ENCODE assay signal across 1 cellular context in the genomic region with DNA sequence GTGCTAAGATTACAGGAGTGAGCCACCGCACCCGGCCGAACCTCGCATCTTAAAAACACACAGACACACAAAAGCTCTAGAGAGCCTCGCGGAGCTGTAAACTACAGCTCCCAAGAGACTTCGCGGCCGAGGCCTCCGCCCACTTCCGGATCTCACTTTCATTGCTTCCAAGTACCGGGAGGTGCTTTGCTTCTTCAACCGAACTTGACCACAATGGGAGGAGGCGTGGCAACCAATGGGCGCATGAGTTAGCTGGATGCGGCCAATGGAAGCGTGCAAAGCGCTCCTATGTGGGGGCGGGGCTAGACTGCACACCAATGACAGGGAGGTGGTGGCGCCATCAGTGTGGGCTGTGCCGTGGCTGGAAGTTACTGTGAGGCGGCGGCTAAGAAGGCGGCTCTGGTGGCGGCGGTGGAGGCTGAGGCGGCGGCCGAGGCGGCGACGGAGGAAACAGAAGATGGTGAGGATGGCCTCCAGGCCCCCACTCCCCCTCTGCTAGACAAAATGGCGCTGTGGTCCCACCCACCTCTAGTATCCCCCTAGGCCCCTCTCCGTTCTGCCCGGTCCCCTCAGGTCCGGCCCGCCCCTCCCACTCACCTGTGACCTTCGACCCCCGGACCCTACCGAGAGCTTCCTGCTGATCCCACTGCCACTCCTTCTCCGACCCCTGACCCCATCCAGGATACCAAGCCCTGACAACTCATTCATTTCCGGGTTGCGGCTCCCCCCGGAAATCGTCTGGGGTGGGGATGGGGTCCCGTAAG.
TF ChIP-seq lines count a peak whose summit lies in the region.

A gene (plus strand): TSS at position 366 of the 764 bp plus-strand sequence. CDS start 92 bp downstream, at position 458.

TF ChIP-seq in HepG2, 621 proteins besides CTCF, POLR2A, EP300 and RAD21 (continued from another document):
- TF ChIP-seq ZNF850 (CRISPR knock-in tag; conservative IDR thresholded peaks at IDR 0.05) (no peak), GABPA (IDR thresholded peaks at IDR 0.05; ENCODE audit: low read depth, low read length) (peak; percentile 80), GABPA (CRISPR knock-in tag; IDR thresholded peaks at IDR 0.05; ENCODE audit: low read depth) (peak; percentile 94), ZFY (CRISPR knock-in tag; IDR thresholded peaks at IDR 0.05) (peak; percentile 79), ZNF562 (CRISPR knock-in tag; IDR thresholded peaks at IDR 0.05; ENCODE audit: borderline replicate concordance) (no peak), HOXA7 (CRISPR knock-in tag; IDR thresholded peaks at IDR 0.05) (no peak), RFX5 (IDR thresholded peaks at IDR 0.05; ENCODE audit: low read depth, low read length) (peak; percentile 67), POLR2AphosphoS5 (IDR thresholded peaks at IDR 0.05; ENCODE audit: low read depth, low read length) (peak; percentile 76), MEIS2 (CRISPR knock-in tag; IDR thresholded peaks at IDR 0.05) (peak; percentile 20; the same call in 1 of the 2 replicates), CEBPB (IDR thresholded peaks at IDR 0.05; ENCODE audit: borderline replicate concordance, low read depth, low read length) (no peak), GABPB1 (CRISPR knock-in tag; IDR thresholded peaks at IDR 0.05) (peak; percentile 93), POLR2G (IDR thresholded peaks at IDR 0.05; ENCODE audit: low read depth, low read length) (peak; percentile 80), NFIB (CRISPR knock-in tag; IDR thresholded peaks at IDR 0.05; ENCODE audit: borderline replicate concordance) (0 out of 2 replicates have a peak, but pooled peaks have one; percentile 25), SALL2 (CRISPR knock-in tag; IDR thresholded peaks at IDR 0.05) (peak; percentile 64; the same call in 1 of the 2 replicates), IRF2 (CRISPR knock-in tag; IDR thresholded peaks at IDR 0.05) (peak; percentile 53; the same call in 1 of the 2 replicates), ZNF766 (CRISPR knock-in tag; IDR thresholded peaks at IDR 0.05; ENCODE audit: borderline replicate concordance) (no peak), ZNF556 (CRISPR knock-in tag; IDR thresholded peaks at IDR 0.05; ENCODE audit: borderline replicate concordance) (no peak)
- TF ChIP-seq, protein P1, sequence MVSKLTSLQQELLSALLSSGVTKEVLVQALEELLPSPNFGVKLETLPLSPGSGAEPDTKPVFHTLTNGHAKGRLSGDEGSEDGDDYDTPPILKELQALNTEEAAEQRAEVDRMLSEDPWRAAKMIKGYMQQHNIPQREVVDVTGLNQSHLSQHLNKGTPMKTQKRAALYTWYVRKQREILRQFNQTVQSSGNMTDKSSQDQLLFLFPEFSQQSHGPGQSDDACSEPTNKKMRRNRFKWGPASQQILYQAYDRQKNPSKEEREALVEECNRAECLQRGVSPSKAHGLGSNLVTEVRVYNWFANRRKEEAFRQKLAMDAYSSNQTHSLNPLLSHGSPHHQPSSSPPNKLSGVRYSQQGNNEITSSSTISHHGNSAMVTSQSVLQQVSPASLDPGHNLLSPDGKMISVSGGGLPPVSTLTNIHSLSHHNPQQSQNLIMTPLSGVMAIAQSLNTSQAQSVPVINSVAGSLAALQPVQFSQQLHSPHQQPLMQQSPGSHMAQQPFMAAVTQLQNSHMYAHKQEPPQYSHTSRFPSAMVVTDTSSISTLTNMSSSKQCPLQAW (CRISPR knock-in tag; IDR thresholded peaks at IDR 0.05): no peak
- TF ChIP-seq, protein P2, sequence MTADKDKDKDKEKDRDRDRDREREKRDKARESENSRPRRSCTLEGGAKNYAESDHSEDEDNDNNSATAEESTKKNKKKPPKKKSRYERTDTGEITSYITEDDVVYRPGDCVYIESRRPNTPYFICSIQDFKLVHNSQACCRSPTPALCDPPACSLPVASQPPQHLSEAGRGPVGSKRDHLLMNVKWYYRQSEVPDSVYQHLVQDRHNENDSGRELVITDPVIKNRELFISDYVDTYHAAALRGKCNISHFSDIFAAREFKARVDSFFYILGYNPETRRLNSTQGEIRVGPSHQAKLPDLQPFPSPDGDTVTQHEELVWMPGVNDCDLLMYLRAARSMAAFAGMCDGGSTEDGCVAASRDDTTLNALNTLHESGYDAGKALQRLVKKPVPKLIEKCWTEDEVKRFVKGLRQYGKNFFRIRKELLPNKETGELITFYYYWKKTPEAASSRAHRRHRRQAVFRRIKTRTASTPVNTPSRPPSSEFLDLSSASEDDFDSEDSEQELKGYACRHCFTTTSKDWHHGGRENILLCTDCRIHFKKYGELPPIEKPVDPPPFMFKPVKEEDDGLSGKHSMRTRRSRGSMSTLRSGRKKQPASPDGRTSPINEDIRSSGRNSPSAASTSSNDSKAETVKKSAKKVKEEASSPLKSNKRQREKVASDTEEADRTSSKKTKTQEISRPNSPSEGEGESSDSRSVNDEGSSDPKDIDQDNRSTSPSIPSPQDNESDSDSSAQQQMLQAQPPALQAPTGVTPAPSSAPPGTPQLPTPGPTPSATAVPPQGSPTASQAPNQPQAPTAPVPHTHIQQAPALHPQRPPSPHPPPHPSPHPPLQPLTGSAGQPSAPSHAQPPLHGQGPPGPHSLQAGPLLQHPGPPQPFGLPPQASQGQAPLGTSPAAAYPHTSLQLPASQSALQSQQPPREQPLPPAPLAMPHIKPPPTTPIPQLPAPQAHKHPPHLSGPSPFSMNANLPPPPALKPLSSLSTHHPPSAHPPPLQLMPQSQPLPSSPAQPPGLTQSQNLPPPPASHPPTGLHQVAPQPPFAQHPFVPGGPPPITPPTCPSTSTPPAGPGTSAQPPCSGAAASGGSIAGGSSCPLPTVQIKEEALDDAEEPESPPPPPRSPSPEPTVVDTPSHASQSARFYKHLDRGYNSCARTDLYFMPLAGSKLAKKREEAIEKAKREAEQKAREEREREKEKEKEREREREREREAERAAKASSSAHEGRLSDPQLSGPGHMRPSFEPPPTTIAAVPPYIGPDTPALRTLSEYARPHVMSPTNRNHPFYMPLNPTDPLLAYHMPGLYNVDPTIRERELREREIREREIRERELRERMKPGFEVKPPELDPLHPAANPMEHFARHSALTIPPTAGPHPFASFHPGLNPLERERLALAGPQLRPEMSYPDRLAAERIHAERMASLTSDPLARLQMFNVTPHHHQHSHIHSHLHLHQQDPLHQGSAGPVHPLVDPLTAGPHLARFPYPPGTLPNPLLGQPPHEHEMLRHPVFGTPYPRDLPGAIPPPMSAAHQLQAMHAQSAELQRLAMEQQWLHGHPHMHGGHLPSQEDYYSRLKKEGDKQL (CRISPR knock-in tag; IDR thresholded peaks at IDR 0.05; ENCODE audit: low read depth): no peak
- TF ChIP-seq, protein P3, sequence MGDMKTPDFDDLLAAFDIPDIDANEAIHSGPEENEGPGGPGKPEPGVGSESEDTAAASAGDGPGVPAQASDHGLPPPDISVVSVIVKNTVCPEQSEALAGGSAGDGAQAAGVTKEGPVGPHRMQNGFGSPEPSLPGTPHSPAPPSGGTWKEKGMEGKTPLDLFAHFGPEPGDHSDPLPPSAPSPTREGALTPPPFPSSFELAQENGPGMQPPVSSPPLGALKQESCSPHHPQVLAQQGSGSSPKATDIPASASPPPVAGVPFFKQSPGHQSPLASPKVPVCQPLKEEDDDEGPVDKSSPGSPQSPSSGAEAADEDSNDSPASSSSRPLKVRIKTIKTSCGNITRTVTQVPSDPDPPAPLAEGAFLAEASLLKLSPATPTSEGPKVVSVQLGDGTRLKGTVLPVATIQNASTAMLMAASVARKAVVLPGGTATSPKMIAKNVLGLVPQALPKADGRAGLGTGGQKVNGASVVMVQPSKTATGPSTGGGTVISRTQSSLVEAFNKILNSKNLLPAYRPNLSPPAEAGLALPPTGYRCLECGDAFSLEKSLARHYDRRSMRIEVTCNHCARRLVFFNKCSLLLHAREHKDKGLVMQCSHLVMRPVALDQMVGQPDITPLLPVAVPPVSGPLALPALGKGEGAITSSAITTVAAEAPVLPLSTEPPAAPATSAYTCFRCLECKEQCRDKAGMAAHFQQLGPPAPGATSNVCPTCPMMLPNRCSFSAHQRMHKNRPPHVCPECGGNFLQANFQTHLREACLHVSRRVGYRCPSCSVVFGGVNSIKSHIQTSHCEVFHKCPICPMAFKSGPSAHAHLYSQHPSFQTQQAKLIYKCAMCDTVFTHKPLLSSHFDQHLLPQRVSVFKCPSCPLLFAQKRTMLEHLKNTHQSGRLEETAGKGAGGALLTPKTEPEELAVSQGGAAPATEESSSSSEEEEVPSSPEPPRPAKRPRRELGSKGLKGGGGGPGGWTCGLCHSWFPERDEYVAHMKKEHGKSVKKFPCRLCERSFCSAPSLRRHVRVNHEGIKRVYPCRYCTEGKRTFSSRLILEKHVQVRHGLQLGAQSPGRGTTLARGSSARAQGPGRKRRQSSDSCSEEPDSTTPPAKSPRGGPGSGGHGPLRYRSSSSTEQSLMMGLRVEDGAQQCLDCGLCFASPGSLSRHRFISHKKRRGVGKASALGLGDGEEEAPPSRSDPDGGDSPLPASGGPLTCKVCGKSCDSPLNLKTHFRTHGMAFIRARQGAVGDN (CRISPR knock-in tag; IDR thresholded peaks at IDR 0.05): peak; percentile 80
